ENCODE assay signal across 9 cellular contexts in the genomic region with DNA sequence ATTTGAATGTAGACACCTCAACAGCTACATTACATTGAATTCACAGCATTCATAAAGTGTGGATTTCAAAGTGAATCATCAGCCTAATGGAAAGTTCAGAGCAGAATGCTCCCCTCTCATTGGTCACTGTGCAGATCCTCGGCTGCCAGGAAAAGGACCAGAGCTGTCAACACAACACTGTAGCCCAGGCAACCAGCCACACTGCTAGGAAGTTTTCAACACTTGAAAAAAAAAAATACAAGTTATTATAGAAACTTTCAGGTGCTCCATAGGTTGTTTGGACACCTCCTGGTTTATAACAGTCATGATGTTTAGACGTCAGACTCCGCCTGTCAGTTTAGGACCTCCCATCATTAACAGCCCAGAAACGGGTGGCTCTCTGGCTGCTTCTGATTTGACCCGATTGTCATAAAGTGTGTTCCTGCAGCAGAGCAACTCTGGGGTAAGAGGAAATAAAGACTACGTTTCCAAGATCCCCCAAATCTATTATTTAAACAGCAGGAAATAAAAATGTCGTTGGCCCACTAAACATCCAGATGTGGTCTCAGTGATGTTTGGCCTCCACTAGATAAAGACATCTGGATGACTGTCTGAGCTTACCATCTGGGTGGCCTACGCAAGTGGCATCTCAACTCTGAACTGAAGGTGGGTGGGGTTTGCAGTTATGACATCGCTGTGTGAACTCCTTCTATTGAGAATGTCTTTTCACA.
DNase-seq lines count a peak whose midpoint lies in the region; ATAC-seq and TF ChIP-seq lines count a peak whose summit lies in the region.
"Had no signal": no experiment of that assay in that cellular context is flagged by ENCODE, and none has a peak within 500 bp of the region (broad histone marks: within the 10 kb centered on the region; RNA-seq: fewer than 3 reads in every experiment).

No MANE protein-coding gene starts in this region.

- no peaks in the 10 kb centered on the region for H3K4me1 ChIP-seq in RWPE2 (ENCODE audit: insufficient read depth, poor library complexity, severe bottlenecking)
- peaks cover 2% of the 10 kb centered on the region for H3K4me1 ChIP-seq in osteoblast (ENCODE audit: insufficient read depth, low read length)
- H3K4me1 ChIP-seq in testis = no peaks in the 10 kb centered on the region

- H3K4me3 ChIP-seq in RWPE2 (ENCODE audit: severe bottlenecking) (no peak overlapping the region), osteoblast (ENCODE audit: insufficient read depth, low read length) (no peak overlapping the region), testis (no peak overlapping the region)

- no peak for DNase-seq in RWPE2 (ENCODE audit: low spot score)
- DNase-seq in osteoblast (ENCODE audit: insufficient read length, low spot score, missing footprints) = no peak
- no peak for DNase-seq in AML-193 (lab: John Stamatoyannopoulos, UW)
- no peak for DNase-seq in NCI-H1436 treated with DMSO at 0.1 percent for 48 hours (lab: John Stamatoyannopoulos, UW)
- no peak for DNase-seq in testis
- DNase-seq: NK-92 treated with Interleukin-12 subunit alpha and Interleukin-12 subunit beta, amount 100 ng/mL, for 24 hours had no signal

- WGBS in testis, 2 donors = 60 to 79% methylated on average over 9 of the region's 9 CpGs

- intact Hi-C loops in testis (cut with DNase I; ENCODE audit: low total_unique reads) = no loop called here

- peak; percentile 49 for ATAC-seq in GM18867 (IDR thresholded peaks at IDR 0.05; ENCODE audit: unreplicated experiment)
- ATAC-seq in RWPE2 (ENCODE audit: low read depth) = peak; percentile 88
- peak; percentile 92 for ATAC-seq in esophagus mucosa
- ATAC-seq in GM18502 (IDR thresholded peaks at IDR 0.05; ENCODE audit: poor library complexity, unreplicated experiment) = no peak

- H3K27me3 ChIP-seq in RWPE2 (ENCODE audit: insufficient read depth, poor library complexity, severe bottlenecking) = no peaks in the 10 kb centered on the region
- no peaks in the 10 kb centered on the region for H3K27me3 ChIP-seq in osteoblast (ENCODE audit: insufficient read depth, low read length)
- H3K27me3 ChIP-seq in testis = no peaks in the 10 kb centered on the region

- no peak overlapping the region for H2AFZ ChIP-seq in osteoblast (ENCODE audit: low read length)

- no peak overlapping the region for H3K4me2 ChIP-seq in osteoblast (ENCODE audit: insufficient read depth, low read length)

- H3K36me3 ChIP-seq in RWPE2 (ENCODE audit: low read depth) = no peaks in the 10 kb centered on the region
- H3K36me3 ChIP-seq in osteoblast (ENCODE audit: insufficient read depth, low read length) = no peaks in the 10 kb centered on the region
- H3K36me3 ChIP-seq in testis (ENCODE audit: low read depth, missing control alignments) = no peaks in the 10 kb centered on the region

- TF ChIP-seq CTCF in RWPE2 (IDR thresholded peaks at IDR 0.05; ENCODE audit: poor library complexity, severe bottlenecking) (no peak), osteoblast (IDR thresholded peaks at IDR 0.05; ENCODE audit: extremely low read depth, low read depth, low read length) (no peak), testis (IDR thresholded peaks at IDR 0.05) (no peak)

- H3K9me3 ChIP-seq in RWPE2 (ENCODE audit: severe bottlenecking) (peaks cover 3% of the 10 kb centered on the region), osteoblast (ENCODE audit: low read depth, low read length) (no peaks in the 10 kb centered on the region), testis (no peaks in the 10 kb centered on the region)

- H4K20me1 ChIP-seq in osteoblast (ENCODE audit: insufficient read depth, low read length) = no peaks in the 10 kb centered on the region

- no peaks in the 10 kb centered on the region for H3K79me2 ChIP-seq in osteoblast (ENCODE audit: insufficient read depth, low read length)

- no peak for TF ChIP-seq POLR2A in testis (IDR thresholded peaks at IDR 0.05)

- H3K27ac ChIP-seq in RWPE2 (ENCODE audit: poor library complexity, severe bottlenecking) = no peak overlapping the region
- peak overlapping the region; percentile 16 for H3K27ac ChIP-seq in osteoblast (ENCODE audit: low read depth, low read length)
- no peak overlapping the region for H3K27ac ChIP-seq in testis
